In the genomic region with DNA sequence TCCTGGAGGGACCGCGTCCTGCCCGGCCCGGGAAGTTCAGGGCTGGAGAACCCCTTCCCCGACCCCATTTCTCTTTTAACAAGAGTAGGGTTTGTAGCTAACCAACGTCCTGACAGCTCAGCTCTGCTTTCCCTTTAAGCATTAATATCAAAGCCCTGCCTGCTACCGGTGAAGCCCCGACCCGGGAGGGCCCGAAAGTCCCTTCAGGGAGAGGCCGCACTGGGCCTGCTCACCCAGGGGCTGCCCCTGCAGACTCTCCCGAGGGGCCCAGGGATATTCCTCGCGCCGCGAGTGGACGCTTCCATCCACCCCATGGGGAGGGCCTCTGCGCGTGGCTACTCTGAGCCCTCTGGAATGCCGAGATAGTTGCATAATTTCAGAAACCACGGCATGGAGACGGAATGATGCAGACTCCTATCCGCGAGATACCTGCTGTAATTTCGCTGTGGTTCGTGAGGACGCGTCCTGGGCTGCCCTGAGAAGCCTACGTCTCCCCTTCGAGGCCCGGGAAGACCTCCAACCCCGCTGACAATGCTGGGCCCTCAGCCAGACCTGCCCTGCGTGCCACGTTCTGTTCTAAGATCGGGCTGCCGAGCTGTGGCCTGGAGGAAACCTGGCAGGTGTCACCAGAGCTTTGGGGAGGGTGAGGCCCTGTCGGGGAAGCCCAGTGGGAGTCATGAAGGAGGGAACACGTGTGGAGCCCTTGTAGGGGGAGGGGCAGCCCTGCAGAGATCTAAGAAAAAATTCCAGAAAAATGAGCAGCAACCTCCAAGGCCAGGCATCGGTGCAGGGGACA, we compare ENCODE assay signal across 8 cellular contexts. TPM values are rescaled to one million over a fixed set of nuclear protein-coding genes. Genes with fewer than 3 reads are reported as not detected.
DNase-seq lines count a peak whose midpoint lies in the region; FAIRE-seq and TF ChIP-seq lines count a peak whose summit lies in the region.

No MANE protein-coding gene starts in this region.

- H3K9me2 ChIP-seq in OCI-LY7 (ENCODE audit: insufficient read depth, low read length): no peaks in the 10 kb centered on the region

- H3K79me2 ChIP-seq in OCI-LY7 (ENCODE audit: insufficient read depth, low read depth, low read length): peaks cover 40% of the 10 kb centered on the region

- peak overlapping the region; percentile 83 for H3K4me2 ChIP-seq in OCI-LY7 (ENCODE audit: low read length)

- no peaks in the 10 kb centered on the region for H3K27me3 ChIP-seq in small intestine (ENCODE audit: control insufficient read depth in 2 of 2, insufficient read depth in 2 of 2, low read length in 2 of 2)

- CTCF ChIA-PET in OCI-LY7 (lab: Charles Lee; ENCODE audit: unreplicated experiment): no interaction called here

- no peak for DNase-seq in HFF-Myc (ENCODE audit: extremely low read depth, low read depth)
- no peak for DNase-seq in OCI-LY7 (ENCODE audit: low spot score)
- DNase-seq in small intestine: no peak
- no peak for DNase-seq in middle frontal gyrus (ENCODE audit: extremely low spot score, low spot score)
- no peak for DNase-seq in hepatic stellate cell (ENCODE audit: low spot score)

- TF ChIP-seq CTCF in HFF-Myc (IDR thresholded peaks at IDR 0.05; ENCODE audit: low read depth, low read length, missing control alignments) (no peak), OCI-LY7 (conservative IDR thresholded peaks at IDR 0.05; ENCODE audit: low read length) (no peak)

- peaks cover 30% of the 10 kb centered on the region for H3K36me3 ChIP-seq in OCI-LY7 (ENCODE audit: insufficient read depth, low read length)
- H3K36me3 ChIP-seq in small intestine (ENCODE audit: control insufficient read depth in 2 of 2, insufficient read depth in 2 of 2, low read length in 2 of 2): no peaks in the 10 kb centered on the region

- peaks cover 28% of the 10 kb centered on the region for H3K4me1 ChIP-seq in OCI-LY7 (ENCODE audit: insufficient read depth, low read length, poor library complexity, severe bottlenecking)
- H3K4me1 ChIP-seq in small intestine (ENCODE audit: control insufficient read depth in 2 of 2, insufficient read depth in 1 of 2, low read depth in 1 of 2, low read length in 1 of 2): peaks cover 3 to 18% of the 10 kb centered on the region in 2 donors

- H3K9me3 ChIP-seq in OCI-LY7 (ENCODE audit: low read length): peaks cover 13% of the 10 kb centered on the region; the same call in 1 of the 2 replicates
- no peaks in the 10 kb centered on the region for H3K9me3 ChIP-seq in small intestine (ENCODE audit: control insufficient read depth, low read depth)

- POLR2A ChIA-PET in OCI-LY7 (lab: Charles Lee): interaction anchor here (0.6 to 1.3 kb wide), 5 partner anchors 14 to 97 kb away, joined by 3 to 4 read pairs (median 3); a partner anchor contains a TSS

- BruUV-seq in OCI-LY7 (replicated peaks; lab: Mats Ljungman, UMichigan): no TSS peak

- H3K27ac ChIP-seq in OCI-LY7 (ENCODE audit: low read depth, low read length, poor library complexity, severe bottlenecking) (peak overlapping the region; percentile 76), angular gyrus (ENCODE audit: low read depth, low read length) (peak overlapping the region; percentile 93), small intestine (ENCODE audit: low read depth in 1 of 2, low read length in 1 of 2) (peak overlapping the region; percentile 93 to 95)

- H3K4me3 ChIP-seq in GM08714 (ENCODE audit: low read length): peak overlapping the region; percentile 66; the same call in 1 of the 2 replicates
- H3K4me3 ChIP-seq in HFF-Myc (replicated peaks; ENCODE audit: low read depth, low read length): peak overlapping the region; percentile 55
- peak overlapping the region; percentile 76 for H3K4me3 ChIP-seq in OCI-LY7 (ENCODE audit: low read depth, low read length, poor library complexity, severe bottlenecking)
- peak overlapping the region; percentile 48 for H3K4me3 ChIP-seq in iPS-11a (ENCODE audit: low read depth, low read length)
- H3K4me3 ChIP-seq in small intestine (ENCODE audit: low read depth in 1 of 2, low read length in 2 of 2): peak overlapping the region; percentile 78 to 86

- intact Hi-C loops in OCI-LY7 (cut with micrococcal nuclease; ENCODE audit: unreplicated experiment): loop anchor here (1.0 to 10.0 kb wide), 6 partner anchors 17 to 621 kb away; a partner anchor contains a TSS

- WGBS in small intestine, 3 donors: 39 to 50% (median 43%) methylated on average over 39 of the region's 39 CpGs

- H2AFZ ChIP-seq in OCI-LY7 (ENCODE audit: low read length): peak overlapping the region; percentile 65

- H4K20me1 ChIP-seq in OCI-LY7 (ENCODE audit: insufficient read depth, low read length): peaks cover 15% of the 10 kb centered on the region

- no peak for FAIRE-seq in small intestine (lab: Jason Lieb, UNC)

RNA-seq across cellular contexts. Expression of a gene that starts 1.0 kb away (rescaled TPM):
- 286 and 311 TPM in 2 replicates for total RNA-seq in OCI-LY7 (2014; rRNA removed; shearing (Covaris generic))
- total RNA-seq in OCI-LY7 (2022): 228 and 238 TPM in 2 replicates
- 100 to 1,000 TPM in 2 of 3 donors, 10 to 100 TPM in 1; 88.6 to 144 (median 128) TPM for polyA plus RNA-seq in small intestine

RNA-seq across cellular contexts. Expression of a gene that starts 39.8 kb away (rescaled TPM):
- 52.5 and 53.2 TPM in 2 replicates for total RNA-seq in OCI-LY7 (2014; rRNA removed; shearing (Covaris generic))
- 59.3 and 64.2 TPM in 2 replicates for total RNA-seq in OCI-LY7 (2022)
- 10 to 100 TPM; 62.1 to 97.1 (median 69.4) TPM for polyA plus RNA-seq in small intestine
